1 cellular context compared by ENCODE assay signal in genomic region chr4:14874990-14875389, GRCh38.
TF ChIP-seq lines count a peak whose summit lies in the region.

No MANE protein-coding gene starts in this region.

TF ChIP-seq in GM12878, 131 proteins besides CTCF, POLR2A, EP300 and RAD21 (continued from another document):
- TF ChIP-seq ZBTB40 (IDR thresholded peaks at IDR 0.05; ENCODE audit: borderline replicate concordance), result no peak
- TF ChIP-seq CUX1 (IDR thresholded peaks at IDR 0.05; ENCODE audit: insufficient replicate concordance, low read depth, low read length), result no peak
- no peak for TF ChIP-seq PAX8 (IDR thresholded peaks at IDR 0.05)
- TF ChIP-seq HDGF (IDR thresholded peaks at IDR 0.05), result no peak
- peak; percentile 83 for TF ChIP-seq RUNX3 (IDR thresholded peaks at IDR 0.05; ENCODE audit: low read length)
- no peak for TF ChIP-seq EZH2 (IDR thresholded peaks at IDR 0.05; ENCODE audit: borderline replicate concordance, control insufficient read depth, low read depth, low read length)
- TF ChIP-seq TCF7 (IDR thresholded peaks at IDR 0.05; ENCODE audit: borderline replicate concordance), result peak; percentile 50; the same call in 1 of the 2 replicates
- TF ChIP-seq TCF12 (IDR thresholded peaks at IDR 0.05; ENCODE audit: low read depth, low read length), result peak; percentile 24; the same call in 1 of the 2 replicates
- TF ChIP-seq JUNB (IDR thresholded peaks at IDR 0.05), result peak; percentile 34; the same call in 1 of the 2 replicates
- 0 out of 2 replicates have a peak, but pooled peaks have one; percentile 21 for TF ChIP-seq PAX5 (IDR thresholded peaks at IDR 0.05; ENCODE audit: borderline replicate concordance, low read depth, low read length)
- no peak for TF ChIP-seq FOS (IDR thresholded peaks at IDR 0.05; ENCODE audit: borderline replicate concordance, extremely low read depth, insufficient read length)
- TF ChIP-seq ZNF207 (IDR thresholded peaks at IDR 0.05; ENCODE audit: borderline replicate concordance), result no peak
- TF ChIP-seq IKZF1 (conservative IDR thresholded peaks at IDR 0.05), result peak; percentile 39; the same call in 1 of the 2 replicates
- no peak for TF ChIP-seq CHD1 (IDR thresholded peaks at IDR 0.05; ENCODE audit: low read depth, low read length)
- TF ChIP-seq CBFB (IDR thresholded peaks at IDR 0.05; ENCODE audit: low read depth), result 0 out of 2 replicates have a peak, but pooled peaks have one; percentile 17
TF ChIP-seq in GM12878: peak in this region for 13.
